Comparison of ENCODE assay signal across 15 cellular contexts in genomic region chr5:141496038-141496437, GRCh38. TPM values are rescaled to one million over a fixed set of nuclear protein-coding genes. Genes with fewer than 3 reads are reported as not detected.
DNase-seq lines count a peak whose midpoint lies in the region; ATAC-seq and TF ChIP-seq lines count a peak whose summit lies in the region.
"Had no signal": no experiment of that assay in that cellular context is flagged by ENCODE, and none has a peak within 500 bp of the region (broad histone marks: within the 10 kb centered on the region; RNA-seq: fewer than 3 reads in every experiment).

No MANE protein-coding gene starts in this region.

- H3K27ac ChIP-seq in RWPE1 (peak overlapping the region; percentile 6; the same call in 1 of the 2 replicates), foreskin keratinocyte (no peak overlapping the region)

- no peak for TF ChIP-seq CTCF in RWPE1 (conservative IDR thresholded peaks at IDR 0.05; ENCODE audit: low read depth)
- no peak for TF ChIP-seq CTCF in foreskin keratinocyte (conservative IDR thresholded peaks at IDR 0.05)
- TF ChIP-seq CTCF in neural crest cell (conservative IDR thresholded peaks at IDR 0.05): no peak

- CTCF ChIA-PET in RWPE1 (lab: Yijun Ruan, JAX): interaction anchor here (1.1 kb wide), 1 partner anchor 304 kb away, joined by 3 read pairs; the partner anchor contains the start of gene PCDHB10

- POLR2A ChIA-PET in RWPE1 (lab: Yijun Ruan, JAX; ENCODE audit: low non-redundant PET): no interaction called here

- H3K36me3 Mint-ChIP-seq in neural crest cell (ENCODE audit: low read depth): peaks cover 24% of the 10 kb centered on the region

- peak overlapping the region; percentile 93 for H3K27ac Mint-ChIP-seq in neural crest cell (ENCODE audit: unreplicated experiment)
- H3K27ac Mint-ChIP-seq: activated naive CD8-positive, alpha-beta T cell treated with anti-CD3 and anti-CD28 coated beads, Interleukin-2, amount 50 U/mL, for 24 hours had no signal

- peak overlapping the region; percentile 71 for H3K4me3 Mint-ChIP-seq in neural crest cell
- H3K4me3 Mint-ChIP-seq: activated naive CD8-positive, alpha-beta T cell treated with anti-CD3 and anti-CD28 coated beads, Interleukin-2, amount 50 U/mL, for 24 hours had no signal

- peaks cover 47% of the 10 kb centered on the region for H3K4me1 Mint-ChIP-seq in neural crest cell

- peak; percentile 49 for ATAC-seq in foreskin keratinocyte
- ATAC-seq in HG03159 (IDR thresholded peaks at IDR 0.05; ENCODE audit: unreplicated experiment): no peak
- ATAC-seq: activated naive CD8-positive, alpha-beta T cell treated with anti-CD3 and anti-CD28 coated beads, Interleukin-2, amount 50 U/mL, for 24 hours; GM12878 had no signal

- no peaks in the 10 kb centered on the region for H3K27me3 Mint-ChIP-seq in neural crest cell (ENCODE audit: low read depth)

- H3K9me3 Mint-ChIP-seq in neural crest cell: no peaks in the 10 kb centered on the region
- H3K9me3 Mint-ChIP-seq: activated naive CD8-positive, alpha-beta T cell treated with anti-CD3 and anti-CD28 coated beads, Interleukin-2, amount 50 U/mL, for 24 hours had no signal

- H3K27me3 ChIP-seq in foreskin keratinocyte: no peaks in the 10 kb centered on the region

- no peaks in the 10 kb centered on the region for H3K4me1 ChIP-seq in foreskin keratinocyte

- DNase-seq in ELF-1 (ENCODE audit: low read depth, low spot score) (peak; percentile 90), RWPE1 (ENCODE audit: low spot score) (no peak), foreskin keratinocyte (no peak), neural crest cell (ENCODE audit: low read depth, low spot score) (no peak), DMS79 (lab: John Stamatoyannopoulos, UW) (no peak), SW 1271 (lab: John Stamatoyannopoulos, UW) (no peak), NCI-H82 (lab: John Stamatoyannopoulos, UW) (no peak)
- DNase-seq: activated CD4-positive, alpha-beta T cell treated with anti-CD3 and anti-CD28 coated beads, Interleukin-2, amount 50 U/mL, for 1 hour; activated naive CD8-positive, alpha-beta T cell treated with anti-CD3 and anti-CD28 coated beads, Interleukin-2, amount 50 U/mL, for 24 hours; activated T-cell treated with anti-CD3 and anti-CD28 coated beads, Interleukin-2, amount 50 U/mL, for 48 hours; NCI-H510A treated with DMSO at 0.1 percent for 48 hours; stimulated activated CD4-positive, alpha-beta T cell treated with anti-CD3 and anti-CD28 coated beads, Interleukin-4, amount 100 ng/mL, for 24 hours had no signal

RNA-seq across cellular contexts. Expression of gene PCDHGC5, which starts 7.2 kb away (rescaled TPM):
- total RNA-seq in foreskin keratinocyte (0.42 and 1.5 TPM in 2 replicates), neural crest cell (2.2 and 3.0 TPM in 2 replicates)
- polyA plus RNA-seq in foreskin keratinocyte: 0.18 and 0.24 TPM in 2 replicates
- total RNA-seq: mononuclear cell had no signal

RNA-seq across cellular contexts. Expression of gene PCDHGC4, which starts 11.2 kb away (rescaled TPM):
- total RNA-seq in foreskin keratinocyte (0.28 and 0.54 TPM in 2 replicates), neural crest cell (14.8 and 15.9 TPM in 2 replicates)
- 0.02 and 0.04 TPM in 2 replicates for polyA plus RNA-seq in foreskin keratinocyte

RNA-seq across cellular contexts. Expression of gene PCDHGC3, which starts 20.3 kb away (rescaled TPM):
- 25.0 and 36.1 TPM in 2 replicates for total RNA-seq in foreskin keratinocyte
- 22.7 and 34.5 TPM in 2 replicates for polyA plus RNA-seq in foreskin keratinocyte
- total RNA-seq in neural crest cell: 98.2 and 107 TPM in 2 replicates

Comparison
In these comparisons a context has a peak if more than half of its experiments do, and no peak if none do; other contexts are left out.
1. RNA of gene PCDHGC4, which starts 11.2 kb away (total RNA-seq): 14.8 to 15.9 TPM in neural crest cell; 0.28 to 0.54 TPM in foreskin keratinocyte; every median in the first group is over 10 times any median in the second.